In the genomic region with DNA sequence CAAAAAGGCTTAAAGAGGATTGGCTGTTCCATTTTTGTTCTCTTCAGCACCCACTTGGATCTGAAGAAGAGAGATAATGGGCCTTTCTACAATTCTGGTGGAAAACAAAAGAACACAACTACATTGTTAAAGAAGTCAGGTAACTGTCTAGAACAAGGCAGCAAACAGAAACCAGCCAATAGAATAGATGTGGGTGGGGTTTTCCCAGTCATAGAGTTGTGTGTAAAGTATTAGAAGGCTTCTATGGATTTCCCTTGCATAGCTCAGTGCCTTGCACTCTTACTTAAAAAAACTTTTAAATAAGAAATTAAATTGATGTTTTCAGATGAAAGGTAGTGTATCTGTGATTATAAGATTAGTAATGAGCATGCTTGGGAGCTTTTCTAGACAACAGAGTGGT, we compare ENCODE assay signal across 22 cellular contexts.
"Had no signal": no experiment of that assay in that cellular context is flagged by ENCODE, and none has a peak within 500 bp of the region (broad histone marks: within the 10 kb centered on the region; RNA-seq: fewer than 3 reads in every experiment).

No MANE protein-coding gene starts in this region.

- H3K4me3 ChIP-seq: body of pancreas, cardiac muscle cell, heart left ventricle, sigmoid colon, testis, uterus had no signal

- H3K4me3 Mint-ChIP-seq: activated CD4-positive, alpha-beta memory T cell treated with anti-CD3 and anti-CD28 coated beads, Interleukin-2, amount 10 ng/mL, durations not matched to agents 7 days and 5 days; activated CD4-positive, alpha-beta T cell treated with anti-CD3 and anti-CD28 coated beads, Interleukin-2, amount 10 ng/mL, durations not matched to agents 24 days and 14 days; activated naive CD4-positive, alpha-beta T cell treated with anti-CD3 and anti-CD28 coated beads, Interleukin-2, amount 50 U/mL, for 24 hours; memory B cell; natural killer cell treated with Interleukin-12 subunit alpha and Interleukin-12 subunit beta and Interleukin-15 and Interleukin-18, amount 100 ng/mL, for 72 hours had no signal

- H3K27ac Mint-ChIP-seq: activated CD4-positive, alpha-beta memory T cell treated with anti-CD3 and anti-CD28 coated beads, Interleukin-2, amount 10 ng/mL, durations not matched to agents 7 days and 5 days; activated CD4-positive, alpha-beta T cell treated with anti-CD3 and anti-CD28 coated beads, Interleukin-2, amount 10 ng/mL, durations not matched to agents 24 days and 14 days; activated naive CD4-positive, alpha-beta T cell treated with anti-CD3 and anti-CD28 coated beads, Interleukin-2, amount 50 U/mL, for 24 hours; memory B cell; natural killer cell treated with Interleukin-12 subunit alpha and Interleukin-12 subunit beta and Interleukin-15 and Interleukin-18, amount 100 ng/mL, for 72 hours; progenitor cell of endocrine pancreas had no signal

- H3K27ac ChIP-seq: body of pancreas, cardiac muscle cell, heart left ventricle, sigmoid colon, testis, uterus, VCaP had no signal

- H3K4me1 ChIP-seq: body of pancreas, heart left ventricle, sigmoid colon, testis, uterus had no signal

- H3K27me3 Mint-ChIP-seq: activated CD4-positive, alpha-beta memory T cell treated with anti-CD3 and anti-CD28 coated beads, Interleukin-2, amount 10 ng/mL, durations not matched to agents 7 days and 5 days; activated CD4-positive, alpha-beta T cell treated with anti-CD3 and anti-CD28 coated beads, Interleukin-2, amount 10 ng/mL, durations not matched to agents 24 days and 14 days; natural killer cell treated with Interleukin-12 subunit alpha and Interleukin-12 subunit beta and Interleukin-15 and Interleukin-18, amount 100 ng/mL, for 72 hours; progenitor cell of endocrine pancreas had no signal

- H3K36me3 ChIP-seq: cardiac muscle cell, heart left ventricle, sigmoid colon, uterus had no signal

- H3K27me3 ChIP-seq: body of pancreas, cardiac muscle cell, heart left ventricle, sigmoid colon, testis, uterus had no signal

- H3K9me3 ChIP-seq: body of pancreas, sigmoid colon, testis, uterus had no signal

- H3K36me3 Mint-ChIP-seq: activated naive CD4-positive, alpha-beta T cell treated with anti-CD3 and anti-CD28 coated beads, Interleukin-2, amount 50 U/mL, for 24 hours; memory B cell had no signal

- DNase-seq: activated CD4-positive, alpha-beta memory T cell treated with anti-CD3 and anti-CD28 coated beads, Interleukin-2, amount 10 ng/mL, durations not matched to agents 7 days and 5 days; activated CD4-positive, alpha-beta T cell treated with anti-CD3 and anti-CD28 coated beads, Interleukin-2, amount 10 ng/mL, durations not matched to agents 24 days and 14 days; activated gamma-delta T cell treated with Interleukin-2 at 50 U/mL for 16 hours; anterior cingulate cortex; body of pancreas; effector CD4-positive, alpha-beta T cell; heart left ventricle; left colon; retina; sigmoid colon; stimulated activated CD4-positive, alpha-beta T cell treated with anti-CD3 and anti-CD28 coated beads, Interleukin-4, amount 100 ng/mL, for 1 hour; stimulated activated naive CD4-positive, alpha-beta T cell; testis; trophoblast cell; uterus had no signal

- ATAC-seq: activated CD4-positive, CD25-positive, alpha-beta regulatory T cell treated with anti-CD3 and anti-CD28 coated beads, Interleukin-2, amount 50 U/mL, for 24 hours; body of pancreas; heart left ventricle; left colon; natural killer cell treated with Interleukin-12 subunit alpha and Interleukin-12 subunit beta and Interleukin-15 and Interleukin-18, amount 100 ng/mL, for 72 hours had no signal

- H3K9me3 Mint-ChIP-seq: activated CD4-positive, alpha-beta memory T cell treated with anti-CD3 and anti-CD28 coated beads, Interleukin-2, amount 10 ng/mL, durations not matched to agents 7 days and 5 days; activated CD4-positive, alpha-beta T cell treated with anti-CD3 and anti-CD28 coated beads, Interleukin-2, amount 10 ng/mL, durations not matched to agents 24 days and 14 days had no signal

- H3K4me1 Mint-ChIP-seq: activated CD4-positive, alpha-beta memory T cell treated with anti-CD3 and anti-CD28 coated beads, Interleukin-2, amount 10 ng/mL, durations not matched to agents 7 days and 5 days; activated CD4-positive, alpha-beta T cell treated with anti-CD3 and anti-CD28 coated beads, Interleukin-2, amount 10 ng/mL, durations not matched to agents 24 days and 14 days; activated naive CD4-positive, alpha-beta T cell treated with anti-CD3 and anti-CD28 coated beads, Interleukin-2, amount 50 U/mL, for 24 hours; memory B cell had no signal
